In the genomic region with DNA sequence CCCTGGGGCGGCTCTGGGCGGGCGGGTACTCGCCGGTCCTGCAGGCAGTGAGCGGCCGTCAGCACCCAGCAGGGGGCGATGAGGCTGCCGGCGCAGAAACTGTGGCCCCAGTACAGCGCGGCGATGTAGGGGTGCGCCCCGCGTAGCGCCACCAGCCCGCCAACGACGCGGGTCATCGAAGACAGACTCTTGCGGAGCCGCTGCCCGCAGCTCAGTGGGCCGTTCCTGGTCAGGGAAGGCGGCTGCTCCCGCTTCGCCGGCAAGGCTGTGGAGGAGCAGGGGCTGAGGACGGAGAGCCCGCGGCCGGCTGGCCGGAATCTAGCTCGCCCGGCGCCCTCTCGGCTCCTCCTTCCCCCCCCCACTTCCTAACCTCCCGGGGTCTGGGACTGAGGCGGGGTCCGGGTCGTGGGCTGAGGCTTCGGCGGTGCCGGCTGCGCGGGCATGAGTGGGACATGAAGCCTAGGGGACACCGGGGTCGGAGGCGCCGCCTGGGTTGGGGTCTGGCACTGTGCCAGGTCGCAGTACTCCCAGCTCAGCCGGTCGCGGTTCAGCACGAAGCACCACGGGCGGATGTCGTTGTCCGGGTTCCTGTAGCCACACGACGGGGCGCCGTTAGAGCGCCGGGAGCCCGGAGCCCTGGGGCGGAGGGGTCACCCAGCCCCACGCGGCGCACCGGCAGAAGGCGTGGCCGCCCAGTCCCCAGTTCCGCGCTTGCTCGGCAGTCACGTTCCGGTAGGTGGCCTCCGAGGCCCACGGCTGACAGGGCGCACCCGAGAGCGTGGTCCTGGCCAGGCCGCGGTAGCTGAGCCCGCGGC, we compare ENCODE assay signal across 1 cellular context.
A peak's percentile ranks its signal among the peaks of the same experiment; 100 is the strongest.
TF ChIP-seq lines count a peak whose summit lies in the region.

No MANE protein-coding gene starts in this region.

TF ChIP-seq in K562, 482 proteins besides CTCF, POLR2A, EP300 and RAD21 (continued from another document and continues in another):
- TF ChIP-seq HNRNPUL1 (IDR thresholded peaks at IDR 0.05; ENCODE audit: low read length) (no peak), RB1 (IDR thresholded peaks at IDR 0.05; ENCODE audit: low read depth) (peak; percentile 95), SIN3B (IDR thresholded peaks at IDR 0.05; ENCODE audit: low read depth) (peak; percentile 59), SUPT5H (IDR thresholded peaks at IDR 0.05) (peak; percentile 73), SMC3 (conservative IDR thresholded peaks at IDR 0.05; ENCODE audit: insufficient read depth, low read depth, low read length) (peak; percentile 85), CBFA2T3 (IDR thresholded peaks at IDR 0.05) (peak; percentile 27; the same call in 1 of the 2 replicates), ZNF12 (CRISPR knock-in tag; IDR thresholded peaks at IDR 0.05) (peak; percentile 67), GATA2 (CRISPR knock-in tag; IDR thresholded peaks at IDR 0.05) (no peak), DMBX1 (CRISPR knock-in tag; IDR thresholded peaks at IDR 0.05; ENCODE audit: borderline replicate concordance) (peak; percentile 48; the same call in 1 of the 2 replicates), CBX2 (IDR thresholded peaks at IDR 0.05; ENCODE audit: insufficient read depth, low read length, poor library complexity, severe bottlenecking) (no peak), MTA1 (IDR thresholded peaks at IDR 0.05; ENCODE audit: borderline replicate concordance) (no peak), TAF1 (IDR thresholded peaks at IDR 0.05; ENCODE audit: control insufficient read depth, extremely low read depth, insufficient read depth, low read length, severe bottlenecking) (peak; percentile 53), POLR2B (IDR thresholded peaks at IDR 0.05; ENCODE audit: low read depth, partially characterized antibody) (peak; percentile 26), NEUROD1 (IDR thresholded peaks at IDR 0.05; ENCODE audit: borderline replicate concordance, low read depth, low read length, partially characterized antibody) (no peak), NCOA1 (IDR thresholded peaks at IDR 0.05; ENCODE audit: low read depth) (no peak), TCF7 (IDR thresholded peaks at IDR 0.05; ENCODE audit: borderline replicate concordance) (no peak; the same call in 1 of the 2 replicates), NRF1 (conservative IDR thresholded peaks at IDR 0.05 in 1 of 2, IDR thresholded peaks at IDR 0.05 in 1 of 2) (peak; percentile 58 to 69), ZNF668 (CRISPR knock-in tag; IDR thresholded peaks at IDR 0.05) (no peak), ZBTB8A (IDR thresholded peaks at IDR 0.05; ENCODE audit: partially characterized antibody) (no peak), STAG1 (CRISPR knock-in tag; IDR thresholded peaks at IDR 0.05; ENCODE audit: borderline replicate concordance) (peak; percentile 51; the same call in 1 of the 2 replicates), TRIM24 (IDR thresholded peaks at IDR 0.05) (peak in 1 of 2 experiments; percentile 32; a peak in 1 of 4 replicates), DPF2 (IDR thresholded peaks at IDR 0.05) (no peak), HDAC1 (IDR thresholded peaks at IDR 0.05) (peak in 1 of 2 experiments; percentile 83; a peak in 2 of 4 replicates), SMAD4 (CRISPR knock-in tag; conservative IDR thresholded peaks at IDR 0.05) (peak; percentile 73), SIRT6 (IDR thresholded peaks at IDR 0.05; ENCODE audit: low read depth, low read length) (no peak), HLTF (IDR thresholded peaks at IDR 0.05) (no peak), BRD4 (IDR thresholded peaks at IDR 0.05) (0 out of 2 replicates have a peak, but pooled peaks have one; percentile 28), HSF4 (CRISPR knock-in tag; IDR thresholded peaks at IDR 0.05; ENCODE audit: borderline replicate concordance) (no peak), MYC (IDR thresholded peaks at IDR 0.05; ENCODE audit: low read depth, low read length) (peak; percentile 98), MYC (CRISPR knock-in tag; IDR thresholded peaks at IDR 0.05; ENCODE audit: borderline replicate concordance, low read depth) (peak; percentile 79), PHB2 (IDR thresholded peaks at IDR 0.05; ENCODE audit: low read depth) (no peak), ADNP (tag; IDR thresholded peaks at IDR 0.05) (no peak), SIN3A (IDR thresholded peaks at IDR 0.05; ENCODE audit: borderline replicate concordance in 2 of 2, control insufficient read depth in 1 of 2, low read depth in 2 of 2, low read length in 2 of 2) (peak; percentile 84 to 87; a peak in 3 of 4 replicates), JUN (IDR thresholded peaks at IDR 0.05; ENCODE audit: borderline replicate concordance, low read depth, low read length) (peak; percentile 36; the same call in 1 of the 2 replicates), JUN (CRISPR knock-in tag; IDR thresholded peaks at IDR 0.05; ENCODE audit: borderline replicate concordance) (0 out of 2 replicates have a peak, but pooled peaks have one; percentile 23), SMARCA4 (IDR thresholded peaks at IDR 0.05) (peak; percentile 38; the same call in 1 of the 2 replicates), XRCC4 (IDR thresholded peaks at IDR 0.05; ENCODE audit: extremely low read depth, insufficient read depth, insufficient read length) (no peak)
- TF ChIP-seq, protein P1, sequence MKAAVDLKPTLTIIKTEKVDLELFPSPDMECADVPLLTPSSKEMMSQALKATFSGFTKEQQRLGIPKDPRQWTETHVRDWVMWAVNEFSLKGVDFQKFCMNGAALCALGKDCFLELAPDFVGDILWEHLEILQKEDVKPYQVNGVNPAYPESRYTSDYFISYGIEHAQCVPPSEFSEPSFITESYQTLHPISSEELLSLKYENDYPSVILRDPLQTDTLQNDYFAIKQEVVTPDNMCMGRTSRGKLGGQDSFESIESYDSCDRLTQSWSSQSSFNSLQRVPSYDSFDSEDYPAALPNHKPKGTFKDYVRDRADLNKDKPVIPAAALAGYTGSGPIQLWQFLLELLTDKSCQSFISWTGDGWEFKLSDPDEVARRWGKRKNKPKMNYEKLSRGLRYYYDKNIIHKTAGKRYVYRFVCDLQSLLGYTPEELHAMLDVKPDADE (conservative IDR thresholded peaks at IDR 0.05; ENCODE audit: control insufficient read depth, low read depth, low read length) = peak; percentile 85
- TF ChIP-seq, protein P2, sequence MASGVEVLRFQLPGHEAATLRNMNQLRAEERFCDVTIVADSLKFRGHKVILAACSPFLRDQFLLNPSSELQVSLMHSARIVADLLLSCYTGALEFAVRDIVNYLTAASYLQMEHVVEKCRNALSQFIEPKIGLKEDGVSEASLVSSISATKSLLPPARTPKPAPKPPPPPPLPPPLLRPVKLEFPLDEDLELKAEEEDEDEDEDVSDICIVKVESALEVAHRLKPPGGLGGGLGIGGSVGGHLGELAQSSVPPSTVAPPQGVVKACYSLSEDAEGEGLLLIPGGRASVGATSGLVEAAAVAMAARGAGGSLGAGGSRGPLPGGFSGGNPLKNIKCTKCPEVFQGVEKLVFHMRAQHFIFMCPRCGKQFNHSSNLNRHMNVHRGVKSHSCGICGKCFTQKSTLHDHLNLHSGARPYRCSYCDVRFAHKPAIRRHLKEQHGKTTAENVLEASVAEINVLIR (CRISPR knock-in tag; IDR thresholded peaks at IDR 0.05) = no peak
- TF ChIP-seq, protein P3, sequence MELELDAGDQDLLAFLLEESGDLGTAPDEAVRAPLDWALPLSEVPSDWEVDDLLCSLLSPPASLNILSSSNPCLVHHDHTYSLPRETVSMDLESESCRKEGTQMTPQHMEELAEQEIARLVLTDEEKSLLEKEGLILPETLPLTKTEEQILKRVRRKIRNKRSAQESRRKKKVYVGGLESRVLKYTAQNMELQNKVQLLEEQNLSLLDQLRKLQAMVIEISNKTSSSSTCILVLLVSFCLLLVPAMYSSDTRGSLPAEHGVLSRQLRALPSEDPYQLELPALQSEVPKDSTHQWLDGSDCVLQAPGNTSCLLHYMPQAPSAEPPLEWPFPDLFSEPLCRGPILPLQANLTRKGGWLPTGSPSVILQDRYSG (tag; conservative IDR thresholded peaks at IDR 0.05; ENCODE audit: low read depth) = 0 out of 2 replicates have a peak, but pooled peaks have one; percentile 16
- TF ChIP-seq, protein P4, sequence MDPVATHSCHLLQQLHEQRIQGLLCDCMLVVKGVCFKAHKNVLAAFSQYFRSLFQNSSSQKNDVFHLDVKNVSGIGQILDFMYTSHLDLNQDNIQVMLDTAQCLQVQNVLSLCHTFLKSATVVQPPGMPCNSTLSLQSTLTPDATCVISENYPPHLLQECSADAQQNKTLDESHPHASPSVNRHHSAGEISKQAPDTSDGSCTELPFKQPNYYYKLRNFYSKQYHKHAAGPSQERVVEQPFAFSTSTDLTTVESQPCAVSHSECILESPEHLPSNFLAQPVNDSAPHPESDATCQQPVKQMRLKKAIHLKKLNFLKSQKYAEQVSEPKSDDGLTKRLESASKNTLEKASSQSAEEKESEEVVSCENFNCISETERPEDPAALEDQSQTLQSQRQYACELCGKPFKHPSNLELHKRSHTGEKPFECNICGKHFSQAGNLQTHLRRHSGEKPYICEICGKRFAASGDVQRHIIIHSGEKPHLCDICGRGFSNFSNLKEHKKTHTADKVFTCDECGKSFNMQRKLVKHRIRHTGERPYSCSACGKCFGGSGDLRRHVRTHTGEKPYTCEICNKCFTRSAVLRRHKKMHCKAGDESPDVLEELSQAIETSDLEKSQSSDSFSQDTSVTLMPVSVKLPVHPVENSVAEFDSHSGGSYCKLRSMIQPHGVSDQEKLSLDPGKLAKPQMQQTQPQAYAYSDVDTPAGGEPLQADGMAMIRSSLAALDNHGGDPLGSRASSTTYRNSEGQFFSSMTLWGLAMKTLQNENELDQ (CRISPR knock-in tag; IDR thresholded peaks at IDR 0.05; ENCODE audit: borderline replicate concordance) = 0 out of 2 replicates have a peak, but pooled peaks have one; percentile 67
- TF ChIP-seq, protein P5, sequence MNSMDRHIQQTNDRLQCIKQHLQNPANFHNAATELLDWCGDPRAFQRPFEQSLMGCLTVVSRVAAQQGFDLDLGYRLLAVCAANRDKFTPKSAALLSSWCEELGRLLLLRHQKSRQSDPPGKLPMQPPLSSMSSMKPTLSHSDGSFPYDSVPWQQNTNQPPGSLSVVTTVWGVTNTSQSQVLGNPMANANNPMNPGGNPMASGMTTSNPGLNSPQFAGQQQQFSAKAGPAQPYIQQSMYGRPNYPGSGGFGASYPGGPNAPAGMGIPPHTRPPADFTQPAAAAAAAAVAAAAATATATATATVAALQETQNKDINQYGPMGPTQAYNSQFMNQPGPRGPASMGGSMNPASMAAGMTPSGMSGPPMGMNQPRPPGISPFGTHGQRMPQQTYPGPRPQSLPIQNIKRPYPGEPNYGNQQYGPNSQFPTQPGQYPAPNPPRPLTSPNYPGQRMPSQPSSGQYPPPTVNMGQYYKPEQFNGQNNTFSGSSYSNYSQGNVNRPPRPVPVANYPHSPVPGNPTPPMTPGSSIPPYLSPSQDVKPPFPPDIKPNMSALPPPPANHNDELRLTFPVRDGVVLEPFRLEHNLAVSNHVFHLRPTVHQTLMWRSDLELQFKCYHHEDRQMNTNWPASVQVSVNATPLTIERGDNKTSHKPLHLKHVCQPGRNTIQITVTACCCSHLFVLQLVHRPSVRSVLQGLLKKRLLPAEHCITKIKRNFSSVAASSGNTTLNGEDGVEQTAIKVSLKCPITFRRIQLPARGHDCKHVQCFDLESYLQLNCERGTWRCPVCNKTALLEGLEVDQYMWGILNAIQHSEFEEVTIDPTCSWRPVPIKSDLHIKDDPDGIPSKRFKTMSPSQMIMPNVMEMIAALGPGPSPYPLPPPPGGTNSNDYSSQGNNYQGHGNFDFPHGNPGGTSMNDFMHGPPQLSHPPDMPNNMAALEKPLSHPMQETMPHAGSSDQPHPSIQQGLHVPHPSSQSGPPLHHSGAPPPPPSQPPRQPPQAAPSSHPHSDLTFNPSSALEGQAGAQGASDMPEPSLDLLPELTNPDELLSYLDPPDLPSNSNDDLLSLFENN (IDR thresholded peaks at IDR 0.05; ENCODE audit: low read depth in 2 of 2, low read length in 2 of 2) = 0 out of 4 replicates have a peak, but pooled peaks of 1 of the 2 experiments have one; percentile 42
- TF ChIP-seq, protein P6, sequence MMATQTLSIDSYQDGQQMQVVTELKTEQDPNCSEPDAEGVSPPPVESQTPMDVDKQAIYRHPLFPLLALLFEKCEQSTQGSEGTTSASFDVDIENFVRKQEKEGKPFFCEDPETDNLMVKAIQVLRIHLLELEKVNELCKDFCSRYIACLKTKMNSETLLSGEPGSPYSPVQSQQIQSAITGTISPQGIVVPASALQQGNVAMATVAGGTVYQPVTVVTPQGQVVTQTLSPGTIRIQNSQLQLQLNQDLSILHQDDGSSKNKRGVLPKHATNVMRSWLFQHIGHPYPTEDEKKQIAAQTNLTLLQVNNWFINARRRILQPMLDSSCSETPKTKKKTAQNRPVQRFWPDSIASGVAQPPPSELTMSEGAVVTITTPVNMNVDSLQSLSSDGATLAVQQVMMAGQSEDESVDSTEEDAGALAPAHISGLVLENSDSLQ (IDR thresholded peaks at IDR 0.05) = no peak
- TF ChIP-seq, protein P7, sequence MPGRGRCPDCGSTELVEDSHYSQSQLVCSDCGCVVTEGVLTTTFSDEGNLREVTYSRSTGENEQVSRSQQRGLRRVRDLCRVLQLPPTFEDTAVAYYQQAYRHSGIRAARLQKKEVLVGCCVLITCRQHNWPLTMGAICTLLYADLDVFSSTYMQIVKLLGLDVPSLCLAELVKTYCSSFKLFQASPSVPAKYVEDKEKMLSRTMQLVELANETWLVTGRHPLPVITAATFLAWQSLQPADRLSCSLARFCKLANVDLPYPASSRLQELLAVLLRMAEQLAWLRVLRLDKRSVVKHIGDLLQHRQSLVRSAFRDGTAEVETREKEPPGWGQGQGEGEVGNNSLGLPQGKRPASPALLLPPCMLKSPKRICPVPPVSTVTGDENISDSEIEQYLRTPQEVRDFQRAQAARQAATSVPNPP (IDR thresholded peaks at IDR 0.05; ENCODE audit: borderline replicate concordance, insufficient read depth, insufficient read length) = no peak
- TF ChIP-seq, protein P8, sequence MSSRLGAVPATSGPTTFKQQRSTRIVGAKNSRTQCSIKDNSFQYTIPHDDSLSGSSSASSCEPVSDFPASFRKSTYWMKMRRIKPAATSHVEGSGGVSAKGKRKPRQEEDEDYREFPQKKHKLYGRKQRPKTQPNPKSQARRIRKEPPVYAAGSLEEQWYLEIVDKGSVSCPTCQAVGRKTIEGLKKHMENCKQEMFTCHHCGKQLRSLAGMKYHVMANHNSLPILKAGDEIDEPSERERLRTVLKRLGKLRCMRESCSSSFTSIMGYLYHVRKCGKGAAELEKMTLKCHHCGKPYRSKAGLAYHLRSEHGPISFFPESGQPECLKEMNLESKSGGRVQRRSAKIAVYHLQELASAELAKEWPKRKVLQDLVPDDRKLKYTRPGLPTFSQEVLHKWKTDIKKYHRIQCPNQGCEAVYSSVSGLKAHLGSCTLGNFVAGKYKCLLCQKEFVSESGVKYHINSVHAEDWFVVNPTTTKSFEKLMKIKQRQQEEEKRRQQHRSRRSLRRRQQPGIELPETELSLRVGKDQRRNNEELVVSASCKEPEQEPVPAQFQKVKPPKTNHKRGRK (tag; IDR thresholded peaks at IDR 0.05) = no peak
- TF ChIP-seq, protein P9, sequence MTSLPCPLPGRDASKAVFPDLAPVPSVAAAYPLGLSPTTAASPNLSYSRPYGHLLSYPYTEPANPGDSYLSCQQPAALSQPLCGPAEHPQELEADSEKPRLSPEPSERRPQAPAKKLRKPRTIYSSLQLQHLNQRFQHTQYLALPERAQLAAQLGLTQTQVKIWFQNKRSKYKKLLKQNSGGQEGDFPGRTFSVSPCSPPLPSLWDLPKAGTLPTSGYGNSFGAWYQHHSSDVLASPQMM (CRISPR knock-in tag; IDR thresholded peaks at IDR 0.05) = no peak
